8 cellular contexts compared by ENCODE assay signal in the genomic region with DNA sequence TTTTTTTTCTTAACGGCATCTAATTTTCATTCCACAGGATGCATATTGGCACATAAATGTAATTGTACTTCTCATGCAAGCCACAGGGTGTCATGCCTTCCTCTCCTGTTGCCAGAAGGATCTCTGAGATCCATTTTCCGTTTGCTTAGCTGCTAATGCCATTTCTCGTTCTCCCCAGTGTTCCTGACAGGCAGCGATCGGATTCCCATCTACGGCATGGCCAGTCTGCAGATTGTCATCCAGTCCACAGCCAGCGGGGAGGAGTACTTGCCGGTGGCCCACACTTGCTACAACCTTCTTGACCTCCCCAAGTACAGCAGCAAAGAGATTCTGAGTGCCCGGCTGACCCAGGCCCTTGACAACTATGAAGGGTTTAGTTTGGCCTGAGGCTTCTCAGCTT. TPM values are rescaled to one million over a fixed set of nuclear protein-coding genes. Genes with fewer than 3 reads are reported as not detected.
DNase-seq lines count a peak whose midpoint lies in the region; TF ChIP-seq lines count a peak whose summit lies in the region.

No MANE protein-coding gene starts in this region.

- no peaks in the 10 kb centered on the region for H3K27me3 ChIP-seq in HAP-1 (ENCODE audit: low read depth)
- no peaks in the 10 kb centered on the region for H3K27me3 ChIP-seq in ovary

- H3K27ac ChIP-seq in ovary = no peak overlapping the region

- H3K4me3 ChIP-seq in HAP-1 = no peak overlapping the region
- H3K4me3 ChIP-seq in ovary = no peak overlapping the region

- TF ChIP-seq CTCF in ovary (IDR thresholded peaks at IDR 0.05) = peak; percentile 39 to 55 (median 47)

- H3K36me3 ChIP-seq in HAP-1 (replicated peaks) = no peaks in the 10 kb centered on the region
- no peaks in the 10 kb centered on the region for H3K36me3 ChIP-seq in ovary

- no peaks in the 10 kb centered on the region for H3K4me1 ChIP-seq in HAP-1
- no peaks in the 10 kb centered on the region for H3K4me1 ChIP-seq in ovary (ENCODE audit: insufficient read depth)

- intact Hi-C loops in ovary (cut with DNase I) = loop anchor here in 3 of 4 donors (5.0 to 10.0 kb wide), 4 partner anchors 108 to 318 kb away; no protein-coding TSS in a partner anchor

- 14 to 20% (median 18%) methylated on average over 9 of the region's 9 CpGs for WGBS in ovary, 3 donors

- in situ Hi-C loops in HAP-1 (cut with MboI; ENCODE audit: low sequenced_read_pairs) = loop anchor here (10.0 kb wide), 1 partner anchor 318 kb away; no protein-coding TSS in a partner anchor

- TF ChIP-seq EP300 in ovary (IDR thresholded peaks at IDR 0.05) = no peak

- DNase-seq in HAP-1 (ENCODE audit: low spot score in 2 of 2) = peak; percentile 57 to 70
- peak; percentile 4 for DNase-seq in OCI-M1 (lab: John Stamatoyannopoulos, UW)
- peak; percentile 84 for DNase-seq in fibroblast of peridontal ligament (ENCODE audit: extremely low read depth)
- peak; percentile 28 to 49 (median 36) for DNase-seq in ovary
- DNase-seq in stimulated activated CD4-positive, alpha-beta T cell treated with anti-CD3 and anti-CD28 coated beads, Interleukin-12 subunit alpha, Interleukin-12 subunit beta, amount 100 ng/mL, for 4 hours = no peak
- DNase-seq in activated CD4-positive, alpha-beta T cell treated with anti-CD3 and anti-CD28 coated beads, Interleukin-2, amount 50 U/mL, for 48 hours = no peak
- DNase-seq in stimulated activated CD8-positive, alpha-beta memory T cell treated with anti-CD3 and anti-CD28 coated beads, Interleukin-4, amount 100 ng/mL, for 48 hours = no peak
- DNase-seq in activated gamma-delta T cell (lab: John Stamatoyannopoulos, UW) = no peak

- TF ChIP-seq POLR2A in ovary (IDR thresholded peaks at IDR 0.05) = no peak

- H3K9me3 ChIP-seq in HAP-1 (no peaks in the 10 kb centered on the region), ovary (peaks cover 0 to 5% of the 10 kb centered on the region in 2 donors)

RNA-seq across cellular contexts. Expression of a gene that starts 8.9 kb away (rescaled TPM):
- total RNA-seq in ovary = 10 to 100 TPM in 5 of 7 donors, 1 to 10 TPM in 2; 9.1 to 18.3 (median 11.4) TPM
- polyA plus RNA-seq in ovary = 10 to 100 TPM in 1 of 2 donors, 1 to 10 TPM in 1; 7.6 to 16.3 TPM

Comparison
In these comparisons a context has a peak if more than half of its experiments do, and no peak if none do; other contexts are left out.
1. DNase-seq: peak in HAP-1 (2 of 2), OCI-M1 (single experiment), fibroblast of peridontal ligament (single experiment) and ovary (5 of 5); none in stimulated activated CD4-positive, alpha-beta T cell treated with anti-CD3 and anti-CD28 coated beads, Interleukin-12 subunit alpha, Interleukin-12 subunit beta, amount 100 ng/mL, for 4 hours (single experiment), activated CD4-positive, alpha-beta T cell treated with anti-CD3 and anti-CD28 coated beads, Interleukin-2, amount 50 U/mL, for 48 hours (0 of 2), stimulated activated CD8-positive, alpha-beta memory T cell treated with anti-CD3 and anti-CD28 coated beads, Interleukin-4, amount 100 ng/mL, for 48 hours (single experiment) and activated gamma-delta T cell (single experiment).